Comparison of ENCODE assay signal across 8 cellular contexts in the genomic region with DNA sequence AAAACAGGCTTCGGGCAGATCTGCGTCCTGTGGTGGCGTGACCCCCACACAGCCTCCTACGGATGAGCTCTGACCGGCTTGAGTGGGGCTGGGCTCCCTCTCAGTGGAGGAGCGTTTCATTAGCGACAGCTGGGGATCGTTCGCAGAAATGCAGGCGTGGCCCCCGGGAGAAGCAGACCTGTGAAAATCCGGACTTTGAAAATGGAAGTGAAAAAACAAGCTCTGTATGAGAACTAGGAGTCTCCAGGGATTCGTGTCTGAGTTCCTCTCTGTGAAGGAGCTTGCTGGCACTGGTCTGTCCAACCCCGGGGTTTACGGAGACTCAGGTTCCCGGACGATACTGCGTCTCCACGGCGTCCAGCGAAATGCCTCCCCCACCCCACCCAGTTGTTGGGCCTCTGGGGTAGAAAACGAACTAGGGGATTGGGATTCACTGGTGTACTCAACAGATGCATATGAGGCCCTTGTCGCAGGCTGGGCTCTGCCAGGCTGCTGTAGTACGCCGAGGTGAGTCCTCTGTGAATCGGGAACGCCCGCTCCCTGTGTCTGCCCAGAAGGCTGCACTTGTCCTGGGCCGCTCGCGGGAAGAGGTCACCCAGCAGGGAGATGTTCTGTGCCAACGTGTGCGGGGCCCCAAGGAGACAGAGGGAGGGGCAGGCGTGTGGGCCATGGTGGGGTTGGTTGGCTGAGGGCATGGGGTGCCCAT.
DNase-seq lines count a peak whose midpoint lies in the region; ATAC-seq and TF ChIP-seq lines count a peak whose summit lies in the region.
"Not testable (repeated sequence)": the region's sequence is repeated elsewhere in the genome, so short reads cannot be mapped to it uniquely, and the experiment has no call there.

No MANE protein-coding gene starts in this region.

- intact Hi-C loops in esophagus muscularis mucosa (cut with DNase I); left cardiac atrium (cut with DNase I); transverse colon (cut with DNase I; ENCODE audit: low total_unique reads): not testable (repeated sequence)

- TF ChIP-seq CTCF in WERI-Rb-1 (IDR thresholded peaks at IDR 0.05; ENCODE audit: low read depth, low read length); transverse colon (IDR thresholded peaks at IDR 0.05): not testable (repeated sequence)
- peak in 2 of 3 experiments; percentile 14 to 20 for TF ChIP-seq CTCF in esophagus muscularis mucosa (IDR thresholded peaks at IDR 0.05)

- ATAC-seq in left cardiac atrium, result peak; percentile 8 to 18

- 85% methylated on average over 23 of the region's 34 CpGs for WGBS in esophagus muscularis mucosa
- WGBS in transverse colon (ENCODE audit: low coverage in 1 of 2), 2 donors, result 51 to 73% methylated on average over 6 to 33 of the region's 34 CpGs

- DNase-seq in DMS 273 (lab: John Stamatoyannopoulos, UW; ENCODE audit: unreplicated experiment), result peak; percentile 41
- DNase-seq in MG63, result peak; percentile 24
- DNase-seq in WERI-Rb-1, result peak; percentile 65
- DNase-seq in esophagus muscularis mucosa (ENCODE audit: extremely low spot score); left cardiac atrium: not testable (repeated sequence)
- DNase-seq in mesenteric fat pad (ENCODE audit: low spot score), result peak; percentile 81
- peak; percentile 74 for DNase-seq in retina
- DNase-seq in transverse colon, result peak; percentile 26

- TF ChIP-seq EP300 in esophagus muscularis mucosa (IDR thresholded peaks at IDR 0.05); transverse colon (IDR thresholded peaks at IDR 0.05; ENCODE audit: low read depth): not testable (repeated sequence)

- H3K4me1 ChIP-seq in esophagus muscularis mucosa, result peaks cover 17 to 54% (median 46%) of the 10 kb centered on the region in 4 donors
- peaks cover 0 to 25% (median 12%) of the 10 kb centered on the region in 4 donors for H3K4me1 ChIP-seq in transverse colon

- TF ChIP-seq POLR2A in esophagus muscularis mucosa (IDR thresholded peaks at IDR 0.05; ENCODE audit: low read depth); transverse colon (IDR thresholded peaks at IDR 0.05): not testable (repeated sequence)

- H3K27me3 ChIP-seq in MG63; WERI-Rb-1 (ENCODE audit: insufficient read depth, low read depth, severe bottlenecking); esophagus muscularis mucosa: not testable (repeated sequence)
- peaks cover 15% of the 10 kb centered on the region for H3K27me3 ChIP-seq in transverse colon

- H3K4me3 ChIP-seq in MG63; WERI-Rb-1 (ENCODE audit: low read depth, low read length); esophagus muscularis mucosa; transverse colon: not testable (repeated sequence)

- H3K9me3 ChIP-seq in MG63; WERI-Rb-1 (ENCODE audit: severe bottlenecking); esophagus muscularis mucosa; transverse colon: not testable (repeated sequence)

- H3K27ac ChIP-seq in WERI-Rb-1, result not testable (repeated sequence)
- H3K27ac ChIP-seq in esophagus muscularis mucosa (replicated peaks in 1 of 4), result peak overlapping the region; percentile 69 to 77 (median 76)
- peak overlapping the region; percentile 18 to 57 (median 38) for H3K27ac ChIP-seq in transverse colon

- in situ Hi-C loops in transverse colon (cut with MboI; ENCODE audit: low pct_ligation_motif_present in 1 of 4, low pct_unique_long_range_greater_than_20kb in 1 of 4, low sequenced_read_pairs in 3 of 4), result not testable (repeated sequence)

- not testable (repeated sequence) for H3K36me3 ChIP-seq in MG63, WERI-Rb-1, esophagus muscularis mucosa, transverse colon
